In the genomic region with DNA sequence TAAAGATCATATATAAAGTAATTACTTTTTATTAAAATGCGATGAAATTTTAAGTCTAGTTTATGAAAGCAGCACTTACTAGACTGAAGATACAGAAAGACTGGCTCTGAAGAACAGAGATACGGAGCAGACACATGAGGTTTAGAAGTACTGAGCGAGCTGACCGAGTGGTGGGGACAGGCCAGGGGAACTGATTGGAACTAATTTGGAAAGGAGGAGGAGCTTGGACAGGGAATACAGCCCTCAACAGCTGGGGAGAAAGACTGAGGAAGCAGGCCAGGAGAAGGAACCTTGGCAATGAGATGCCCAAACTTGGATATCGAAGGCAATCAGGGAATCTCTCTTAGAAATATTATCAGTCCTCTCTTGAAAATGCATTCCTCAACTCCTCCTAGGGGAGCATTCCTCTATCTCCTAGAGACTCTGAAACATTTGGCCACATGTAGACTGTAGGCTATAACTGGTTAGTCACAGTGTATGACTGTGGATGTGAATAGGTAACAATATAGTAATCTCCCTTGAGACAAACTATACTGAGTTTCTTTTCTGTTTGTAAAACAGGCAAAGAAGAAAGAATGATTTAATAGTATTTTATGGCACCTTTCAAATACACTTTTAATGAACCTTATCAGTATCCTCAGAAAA, we compare ENCODE assay signal across 24 cellular contexts.
DNase-seq lines count a peak whose midpoint lies in the region; ATAC-seq and TF ChIP-seq lines count a peak whose summit lies in the region.
"Had no signal": no experiment of that assay in that cellular context is flagged by ENCODE, and none has a peak within 500 bp of the region (broad histone marks: within the 10 kb centered on the region; RNA-seq: fewer than 3 reads in every experiment).

No MANE protein-coding gene starts in this region.

- H3K27me3 ChIP-seq in heart left ventricle: no peaks in the 10 kb centered on the region
- H3K27me3 ChIP-seq in mesenchymal stem cell (ENCODE audit: control insufficient read depth in 1 of 2, insufficient read depth in 1 of 2, low read length in 2 of 2): no peaks in the 10 kb centered on the region
- H3K27me3 ChIP-seq in thyroid gland: no peaks in the 10 kb centered on the region
- no peaks in the 10 kb centered on the region for H3K27me3 ChIP-seq in transverse colon
- H3K27me3 ChIP-seq: cardiac muscle cell, esophagus muscularis mucosa, testis had no signal

- no peak overlapping the region for H2AFZ ChIP-seq in mesenchymal stem cell (ENCODE audit: low read depth, low read length)

- TF ChIP-seq CTCF in heart left ventricle (IDR thresholded peaks at IDR 0.05): no peak
- TF ChIP-seq CTCF in choroid plexus epithelial cell (conservative IDR thresholded peaks at IDR 0.05; ENCODE audit: low read depth, low read length): no peak
- no peak for TF ChIP-seq CTCF in thyroid gland (IDR thresholded peaks at IDR 0.05)
- TF ChIP-seq CTCF in transverse colon (IDR thresholded peaks at IDR 0.05): no peak

- TF ChIP-seq EP300 in transverse colon (IDR thresholded peaks at IDR 0.05; ENCODE audit: low read depth): no peak

- H4K91ac ChIP-seq in mesenchymal stem cell (ENCODE audit: low read length): no peak overlapping the region

- H3K9ac ChIP-seq in mesenchymal stem cell (ENCODE audit: low read length): peak overlapping the region; percentile 68

- H2BK5ac ChIP-seq in mesenchymal stem cell (ENCODE audit: low read depth, low read length, poor library complexity, severe bottlenecking): peak overlapping the region; percentile 46

- H3K27ac ChIP-seq in heart left ventricle: no peak overlapping the region
- H3K27ac ChIP-seq in mesenchymal stem cell (ENCODE audit: low read length, poor library complexity, severe bottlenecking): peak overlapping the region; percentile 91
- H3K27ac ChIP-seq in thyroid gland: peak overlapping the region; percentile 60 to 84 (median 78)
- H3K27ac ChIP-seq in transverse colon: no peak overlapping the region
- H3K27ac ChIP-seq: cardiac muscle cell, esophagus muscularis mucosa, testis had no signal

- intact Hi-C loops in Right ventricle myocardium inferior (cut with DNase I): no loop called here
- intact Hi-C loops in heart left ventricle (cut with DNase I): no loop called here
- intact Hi-C loops in thyroid gland (cut with DNase I): no loop called here
- intact Hi-C loops in transverse colon (cut with DNase I; ENCODE audit: low total_unique reads): no loop called here

- no peak overlapping the region for H4K8ac ChIP-seq in mesenchymal stem cell (ENCODE audit: low read length)

- H3K36me3 ChIP-seq in heart left ventricle (no peaks in the 10 kb centered on the region), mesenchymal stem cell (ENCODE audit: control insufficient read depth in 1 of 2, insufficient read depth in 2 of 2, low read depth in 1 of 2, low read length in 2 of 2) (no peaks in the 10 kb centered on the region), thyroid gland (no peaks in the 10 kb centered on the region), transverse colon (no peaks in the 10 kb centered on the region)
- H3K36me3 ChIP-seq: cardiac muscle cell, esophagus muscularis mucosa had no signal

- peak overlapping the region; percentile 7 for H3K4me2 ChIP-seq in mesenchymal stem cell (ENCODE audit: low read length, poor library complexity, severe bottlenecking)

- no peak overlapping the region for H3K23ac ChIP-seq in mesenchymal stem cell (ENCODE audit: low read length in 2 of 2)

- H3K79me1 ChIP-seq in mesenchymal stem cell (replicated peaks; ENCODE audit: low read length, poor library complexity, severe bottlenecking): no peaks in the 10 kb centered on the region

- no peak overlapping the region for H2BK15ac ChIP-seq in mesenchymal stem cell (ENCODE audit: low read depth, poor library complexity, severe bottlenecking)

- no peak overlapping the region for H2BK120ac ChIP-seq in mesenchymal stem cell (ENCODE audit: low read depth, low read length)

- no peak overlapping the region for H3K18ac ChIP-seq in mesenchymal stem cell (ENCODE audit: low read depth in 1 of 2, low read length in 2 of 2)

- no peak overlapping the region for H3K14ac ChIP-seq in mesenchymal stem cell (ENCODE audit: low read length in 2 of 2)

- TF ChIP-seq POLR2A in heart left ventricle (IDR thresholded peaks at IDR 0.05) (no peak), thyroid gland (IDR thresholded peaks at IDR 0.05) (no peak), transverse colon (IDR thresholded peaks at IDR 0.05) (no peak)

- WGBS in heart left ventricle, 4 donors: 60 to 73% (median 61%) methylated on average over 5 of the region's 5 CpGs
- WGBS in mesenchymal stem cell: 91% methylated on average over 4 of the region's 5 CpGs
- WGBS in thyroid gland, 2 donors: 45 to 55% methylated on average over 5 of the region's 5 CpGs
- whole genome bisulfite sequencing in transverse colon (ENCODE audit: low coverage in 1 of 2), 2 donors: 75 to 78% methylated on average over 5 of the region's 5 CpGs

- ATAC-seq in Right ventricle myocardium inferior (peak; percentile 23), heart left ventricle (no peak), GM19351 (IDR thresholded peaks at IDR 0.05; ENCODE audit: unreplicated experiment) (no peak)
- ATAC-seq: activated T-cell treated with anti-CD3 and anti-CD28 coated beads, Interleukin-2, amount 50 U/mL, for 72 hours; stimulated activated naive CD8-positive, alpha-beta T cell treated with anti-CD3 and anti-CD28 coated beads, Interleukin-15, Interleukin-2, amounts not matched to agents 100 U/mL and 50 U/mL, for 24 hours had no signal

- H3K4ac ChIP-seq in mesenchymal stem cell (ENCODE audit: low read depth in 1 of 2, low read length in 2 of 2): no peak overlapping the region

- H3K4me3 ChIP-seq in heart left ventricle (no peak overlapping the region), choroid plexus epithelial cell (ENCODE audit: low read depth, low read length) (no peak overlapping the region), mesenchymal stem cell (ENCODE audit: insufficient read depth in 1 of 2, low read depth in 1 of 2, low read length in 2 of 2) (peak overlapping the region in 1 of 2 experiments; percentile 36), thyroid gland (replicated peaks in 1 of 3) (no peak overlapping the region), transverse colon (no peak overlapping the region)
- H3K4me3 ChIP-seq: cardiac muscle cell, esophagus muscularis mucosa, lung, testis had no signal

- no peak overlapping the region for H2BK12ac ChIP-seq in mesenchymal stem cell (ENCODE audit: low read length in 2 of 2)

- H3K4me1 ChIP-seq in heart left ventricle: no peaks in the 10 kb centered on the region
- H3K4me1 ChIP-seq in mesenchymal stem cell (ENCODE audit: control insufficient read depth, insufficient read depth, low read depth, low read length): peaks cover 2% of the 10 kb centered on the region
- H3K4me1 ChIP-seq in thyroid gland: peaks cover 12 to 20% of the 10 kb centered on the region in 2 donors
- H3K4me1 ChIP-seq in transverse colon: no peaks in the 10 kb centered on the region
- H3K4me1 ChIP-seq: esophagus muscularis mucosa, testis had no signal

- in situ Hi-C loops in transverse colon (cut with MboI; ENCODE audit: low pct_ligation_motif_present in 1 of 4, low pct_unique_long_range_greater_than_20kb in 1 of 4, low sequenced_read_pairs in 3 of 4): loop anchor here in 1 of 4 donors (10.0 kb wide), 1 partner anchor 61 kb away; no protein-coding TSS in a partner anchor

- H2AK5ac ChIP-seq in mesenchymal stem cell (ENCODE audit: low read length, severe bottlenecking): peak overlapping the region; percentile 96

- H3K9me3 ChIP-seq in heart left ventricle (peaks cover 0 to 19% (median 5%) of the 10 kb centered on the region in 12 donors), mesenchymal stem cell (ENCODE audit: control insufficient read depth, low read length) (peaks cover 10% of the 10 kb centered on the region), thyroid gland (no peaks in the 10 kb centered on the region), transverse colon (peaks cover 0 to 14% of the 10 kb centered on the region in 2 donors)
- H3K9me3 ChIP-seq: testis had no signal

- DNase-seq in Right ventricle myocardium inferior (ENCODE audit: missing footprints) (no peak), heart left ventricle (no peak), choroid plexus epithelial cell (ENCODE audit: low read depth) (peak; percentile 48), mesenchymal stem cell (no peak), thyroid gland (peak in 1 of 2 donors; percentile 27), activated T-cell treated with anti-CD3 and anti-CD28 coated beads for 4 hours (no peak), transverse colon (no peak)
- DNase-seq: 8988T; activated CD4-positive, alpha-beta T cell treated with anti-CD3 and anti-CD28 coated beads, Interleukin-2, amount 50 U/mL, for 1 hour; activated naive CD4-positive, alpha-beta T cell; activated T-cell treated with anti-CD3 and anti-CD28 coated beads, Interleukin-2, amount 50 U/mL, for 72 hours; amniotic stem cell; Karpas-422; NCI-H146; NCI-H510A; posterior cingulate gyrus; SIG-M5; stimulated activated naive CD8-positive, alpha-beta T cell treated with anti-CD3 and anti-CD28 coated beads, Interleukin-15, Interleukin-2, amounts not matched to agents 100 U/mL and 50 U/mL, for 24 hours; T1000; testis had no signal

Comparison
In these comparisons a context has a peak if more than half of its experiments do, and no peak if none do; other contexts are left out.
1. H3K27ac ChIP-seq: peak in mesenchymal stem cell (single experiment) and thyroid gland (3 of 3); none in heart left ventricle (0 of 12) and transverse colon (0 of 4).